14 cellular contexts compared by ENCODE assay signal in genomic region chr14:62138593-62138992, GRCh38.
A peak's percentile ranks its signal among the peaks of the same experiment; 100 is the strongest.
DNase-seq lines count a peak whose midpoint lies in the region; ATAC-seq and TF ChIP-seq lines count a peak whose summit lies in the region.
"Had no signal": no experiment of that assay in that cellular context is flagged by ENCODE, and none has a peak within 500 bp of the region (broad histone marks: within the 10 kb centered on the region; RNA-seq: fewer than 3 reads in every experiment).

No MANE protein-coding gene starts in this region.

- peak; percentile 24 for DNase-seq in left ventricle myocardium superior
- no peak for DNase-seq in cardiac septum (ENCODE audit: low spot score)
- peak; percentile 58 for DNase-seq in WERI-Rb-1
- peak; percentile 58 for DNase-seq in islet precursor cell
- DNase-seq in trophoblast cell, result no peak
- no peak for DNase-seq in NCI-H446 treated with DMSO at 0.1 percent for 48 hours (lab: John Stamatoyannopoulos, UW)
- DNase-seq: AML-193, DMS79 treated with DMSO at 0.1 percent for 48 hours, NCI-H1105 treated with DMSO at 0.1 percent for 48 hours, NCI-H1930, NCI-H526, SK-N-SH had no signal

- H3K23ac ChIP-seq in trophoblast cell (ENCODE audit: low read length), result no peak overlapping the region

- no peak overlapping the region for H2BK5ac ChIP-seq in trophoblast cell (ENCODE audit: low read depth, low read length, poor library complexity)

- H3K4me3 ChIP-seq in WERI-Rb-1 (ENCODE audit: low read depth, low read length) (no peak overlapping the region), trophoblast cell (ENCODE audit: low read depth, low read length) (no peak overlapping the region)

- ATAC-seq in left ventricle myocardium superior (peak; percentile 72), HG02571 (IDR thresholded peaks at IDR 0.05; ENCODE audit: unreplicated experiment) (no peak)
- ATAC-seq: HepG2 had no signal

- H3K79me1 ChIP-seq in trophoblast cell (ENCODE audit: low read length), result no peaks in the 10 kb centered on the region

- no peaks in the 10 kb centered on the region for H3K79me2 ChIP-seq in trophoblast cell (ENCODE audit: control insufficient read depth, insufficient read depth, low read length, poor library complexity)

- H4K8ac ChIP-seq in trophoblast cell (ENCODE audit: low read depth, low read length), result no peak overlapping the region

- intact Hi-C loops in left ventricle myocardium superior (cut with micrococcal nuclease), result loop anchor here (10.0 kb wide), 1 partner anchor 854 kb away; the partner anchor contains the start of gene TMEM30B
- intact Hi-C loops in cardiac septum (cut with DNase I), result no loop called here

- no peaks in the 10 kb centered on the region for H3K9me3 ChIP-seq in WERI-Rb-1 (ENCODE audit: severe bottlenecking)
- no peaks in the 10 kb centered on the region for H3K9me3 ChIP-seq in trophoblast cell (ENCODE audit: insufficient read depth, low read depth, low read length)
- H3K9me3 ChIP-seq: SK-N-SH had no signal

- no peak overlapping the region for H2AK5ac ChIP-seq in trophoblast cell (ENCODE audit: low read length)

- H4K91ac ChIP-seq in trophoblast cell (ENCODE audit: low read depth, low read length), result no peak overlapping the region

- H3K4ac ChIP-seq in trophoblast cell (ENCODE audit: low read depth, low read length), result no peak overlapping the region

- H3K27ac ChIP-seq in WERI-Rb-1 (no peak overlapping the region; the same call in 1 of the 2 replicates), trophoblast cell (ENCODE audit: low read depth, low read length) (no peak overlapping the region)

- no peaks in the 10 kb centered on the region for H3K27me3 ChIP-seq in WERI-Rb-1 (ENCODE audit: insufficient read depth, low read depth, severe bottlenecking)
- no peaks in the 10 kb centered on the region for H3K27me3 ChIP-seq in trophoblast cell (ENCODE audit: insufficient read depth, low read length)

- TF ChIP-seq CTCF in WERI-Rb-1 (IDR thresholded peaks at IDR 0.05; ENCODE audit: low read depth, low read length), result no peak

- H3K36me3 ChIP-seq in WERI-Rb-1, result no peaks in the 10 kb centered on the region
- no peaks in the 10 kb centered on the region for H3K36me3 ChIP-seq in trophoblast cell (ENCODE audit: control insufficient read depth in 1 of 2, insufficient read depth in 2 of 2, low read length in 2 of 2)

- H2BK120ac ChIP-seq in trophoblast cell (ENCODE audit: insufficient read depth, low read length, poor library complexity), result no peak overlapping the region

- WGBS in trophoblast cell (ENCODE audit: extremely low coverage, insufficient coverage, insufficient read length), result no CpG with 5 or more reads among the region's 1 CpG

- no peak overlapping the region for H2AFZ ChIP-seq in trophoblast cell (ENCODE audit: insufficient read depth, low read length, poor library complexity)

- no peak overlapping the region for H3K14ac ChIP-seq in trophoblast cell (ENCODE audit: low read length)

- no peak overlapping the region for H2BK12ac ChIP-seq in trophoblast cell (ENCODE audit: low read length)

- H4K12ac ChIP-seq in trophoblast cell (ENCODE audit: low read depth, low read length), result no peak overlapping the region

- no peak overlapping the region for H3K4me2 ChIP-seq in trophoblast cell (ENCODE audit: low read length)
- H3K4me2 ChIP-seq: SK-N-SH had no signal

- H3K4me1 ChIP-seq in trophoblast cell (ENCODE audit: control insufficient read depth in 1 of 2, insufficient read depth in 2 of 2, low read length in 2 of 2), result peaks cover 0 to 2% of the 10 kb centered on the region in 2 experiments

- H3K18ac ChIP-seq in trophoblast cell (ENCODE audit: low read length), result no peak overlapping the region

- H3K9ac ChIP-seq in trophoblast cell (ENCODE audit: low read length), result no peak overlapping the region
- H3K9ac ChIP-seq: SK-N-SH had no signal

Comparison
In these comparisons a context has a peak if more than half of its experiments do, and no peak if none do; other contexts are left out.
1. DNase-seq: peak in left ventricle myocardium superior (single experiment), WERI-Rb-1 (single experiment) and islet precursor cell (single experiment); none in cardiac septum (single experiment), trophoblast cell (0 of 2) and NCI-H446 treated with DMSO at 0.1 percent for 48 hours (single experiment).